Comparison of ENCODE assay signal across 11 cellular contexts in genomic region chr5:150399158-150400019, GRCh38. TPM values are rescaled to one million over a fixed set of nuclear protein-coding genes. Genes with fewer than 3 reads are reported as not detected.
DNase-seq lines count a peak whose midpoint lies in the region; ATAC-seq and TF ChIP-seq lines count a peak whose summit lies in the region.
"Had no signal": no experiment of that assay in that cellular context is flagged by ENCODE, and none has a peak within 500 bp of the region (broad histone marks: within the 10 kb centered on the region; RNA-seq: fewer than 3 reads in every experiment).

No MANE protein-coding gene starts in this region.

- H3K4me1 ChIP-seq in neuronal stem cell (ENCODE audit: control insufficient read depth in 2 of 2, insufficient read depth in 1 of 2, low read depth in 1 of 2, low read length in 2 of 2) = no peaks in the 10 kb centered on the region
- H3K4me1 ChIP-seq in uterus = no peaks in the 10 kb centered on the region
- H3K4me1 ChIP-seq in right atrium auricular region = peaks cover 0 to 16% of the 10 kb centered on the region in 2 donors
- H3K4me1 ChIP-seq: esophagus squamous epithelium had no signal

- H3K79me1 ChIP-seq in neuronal stem cell (ENCODE audit: low read depth, low read length) = no peaks in the 10 kb centered on the region

- H3K27me3 ChIP-seq in neuronal stem cell (ENCODE audit: control insufficient read depth in 3 of 3, insufficient read depth in 3 of 3, low read depth in 1 of 3, low read length in 3 of 3) (no peaks in the 10 kb centered on the region), uterus (no peaks in the 10 kb centered on the region), right atrium auricular region (no peaks in the 10 kb centered on the region)
- H3K27me3 ChIP-seq: esophagus squamous epithelium, upper lobe of left lung had no signal

- H4K91ac ChIP-seq in neuronal stem cell (ENCODE audit: low read depth, low read length, poor library complexity) = no peak overlapping the region

- H4K8ac ChIP-seq in neuronal stem cell (ENCODE audit: low read depth, low read length) = no peak overlapping the region

- H3K18ac ChIP-seq in neuronal stem cell (ENCODE audit: low read length) = no peak overlapping the region

- no peak overlapping the region for H2BK15ac ChIP-seq in neuronal stem cell (ENCODE audit: low read length)

- H3K14ac ChIP-seq in neuronal stem cell (ENCODE audit: low read length) = no peak overlapping the region

- POLR2A ChIA-PET in RWPE1 (lab: Yijun Ruan, JAX; ENCODE audit: low non-redundant PET) = interaction anchor here (0.6 kb wide), 1 partner anchor 19 kb away, joined by 5 read pairs; no protein-coding TSS in a partner anchor

- H2BK120ac ChIP-seq in neuronal stem cell (ENCODE audit: low read depth, low read length) = no peak overlapping the region

- ATAC-seq in GM18867 (IDR thresholded peaks at IDR 0.05; ENCODE audit: unreplicated experiment) (peak; percentile 19), HG02588 (IDR thresholded peaks at IDR 0.05; ENCODE audit: unreplicated experiment) (peak; percentile 11)

- H3K4me2 ChIP-seq in neuronal stem cell (ENCODE audit: insufficient read depth, low read length, poor library complexity, severe bottlenecking) = no peak overlapping the region

- H3K9me3 ChIP-seq in neuronal stem cell (replicated peaks in 1 of 2; ENCODE audit: control insufficient read depth in 2 of 2, insufficient read depth in 1 of 2, low read depth in 1 of 2, low read length in 2 of 2) = no peaks in the 10 kb centered on the region
- H3K9me3 ChIP-seq in uterus = no peaks in the 10 kb centered on the region
- H3K9me3 ChIP-seq in right atrium auricular region = no peaks in the 10 kb centered on the region
- H3K9me3 ChIP-seq: esophagus squamous epithelium, upper lobe of left lung had no signal

- H3K4me3 ChIP-seq in neuronal stem cell (ENCODE audit: low read length in 2 of 2) (no peak overlapping the region), uterus (no peak overlapping the region), right atrium auricular region (no peak overlapping the region)
- H3K4me3 ChIP-seq: esophagus squamous epithelium, upper lobe of left lung had no signal

- TF ChIP-seq CTCF in RWPE1 (conservative IDR thresholded peaks at IDR 0.05; ENCODE audit: low read depth) = no peak
- TF ChIP-seq CTCF in uterus (IDR thresholded peaks at IDR 0.05) = no peak
- TF ChIP-seq CTCF in right atrium auricular region (IDR thresholded peaks at IDR 0.05) = no peak

- no peak overlapping the region for H2AK5ac ChIP-seq in neuronal stem cell (ENCODE audit: low read depth, low read length)

- intact Hi-C loops in uterus (cut with DNase I; ENCODE audit: low total_unique reads) = no loop called here

- H2BK12ac ChIP-seq in neuronal stem cell (ENCODE audit: low read length) = no peak overlapping the region

- H3K4ac ChIP-seq in neuronal stem cell (ENCODE audit: low read length) = no peak overlapping the region

- DNase-seq in RWPE1 (ENCODE audit: low spot score) (no peak), neuronal stem cell (ENCODE audit: low spot score) (no peak), dedifferentiated amniotic fluid mesenchymal stem cell (ENCODE audit: extremely low spot score) (no peak), uterus (no peak), NCI-H2107 (lab: John Stamatoyannopoulos, UW) (no peak), right atrium auricular region (ENCODE audit: low spot score) (no peak)
- DNase-seq: esophagus squamous epithelium had no signal

- no peak for TF ChIP-seq POLR2A in uterus (IDR thresholded peaks at IDR 0.05)

- H3K9ac ChIP-seq in neuronal stem cell (ENCODE audit: low read depth, low read length, poor library complexity) = no peak overlapping the region

- H3K36me3 ChIP-seq in neuronal stem cell (replicated peaks in 1 of 2; ENCODE audit: control insufficient read depth in 2 of 2, insufficient read depth in 2 of 2, low read length in 2 of 2) (peaks cover 66 to 85% of the 10 kb centered on the region in 2 donors), uterus (no peaks in the 10 kb centered on the region), right atrium auricular region (peaks cover 61% of the 10 kb centered on the region)

- H3K27ac ChIP-seq in RWPE1 (peak overlapping the region; percentile 24), neuronal stem cell (replicated peaks; ENCODE audit: low read length) (no peak overlapping the region), uterus (no peak overlapping the region), right atrium auricular region (no peak overlapping the region)
- H3K27ac ChIP-seq: esophagus squamous epithelium, upper lobe of left lung had no signal

- no CpG with 5 or more reads among the region's 8 CpGs for WGBS in neuronal stem cell (ENCODE audit: extremely low coverage in 2 of 2, insufficient read length in 2 of 2, insufficient replicate concordance in 1 of 2), 2 donors

- CTCF ChIA-PET in RWPE1 (lab: Yijun Ruan, JAX) = interaction anchor here (0.5 to 2.4 kb wide), 7 partner anchors 13 to 142 kb away, joined by 3 to 12 read pairs (median 3); no protein-coding TSS in a partner anchor

- no peak overlapping the region for H2AFZ ChIP-seq in neuronal stem cell (ENCODE audit: low read length)

- no peak overlapping the region for H2BK5ac ChIP-seq in neuronal stem cell (ENCODE audit: low read length)

- peak overlapping the region; percentile 40 for H3K23ac ChIP-seq in neuronal stem cell (ENCODE audit: low read depth, low read length, poor library complexity)

RNA-seq across cellular contexts. Expression of gene CD74, which starts 13.3 kb away (rescaled TPM):
- 61.0 TPM for polyA plus RNA-seq in neuronal stem cell (2013, experiment 1 of 2)
- 61.3 TPM for polyA plus RNA-seq in neuronal stem cell (2013, experiment 2 of 2)
- total RNA-seq in uterus (1,000 to 10,000 TPM in 1 of 4 donors, 100 to 1,000 TPM in 3; 118 to 1,231 (median 675) TPM), right atrium auricular region (100 to 1,000 TPM; 268 to 424 TPM)
- total RNA-seq: NCI-H460 had no signal

RNA-seq across cellular contexts. Expression of gene TCOF1, which starts 41.9 kb away (rescaled TPM):
- polyA plus RNA-seq in neuronal stem cell (2013, experiment 1 of 2) = 32.1 TPM
- polyA plus RNA-seq in neuronal stem cell (2013, experiment 2 of 2) = 32.7 TPM
- total RNA-seq in uterus (10 to 100 TPM in 3 of 4 donors, 1 to 10 TPM in 1; 9.4 to 40.0 (median 20.1) TPM), right atrium auricular region (10 to 100 TPM; 17.5 to 18.1 TPM)

RNA-seq across cellular contexts. Expression of gene RPS14, which starts 50.1 kb away (rescaled TPM):
- 5,106 TPM for polyA plus RNA-seq in neuronal stem cell (2013, experiment 1 of 2)
- 5,095 TPM for polyA plus RNA-seq in neuronal stem cell (2013, experiment 2 of 2)
- total RNA-seq in uterus (over 10,000 TPM in 1 of 4 donors, 1,000 to 10,000 TPM in 3; 2,445 to 12,361 (median 6,046) TPM), right atrium auricular region (1,000 to 10,000 TPM; 1,334 to 2,461 TPM)
